ENCODE assay signal across 1 cellular context in genomic region chr4:23891064-23891421, GRCh38.
TF ChIP-seq lines count a peak whose summit lies in the region.

No MANE protein-coding gene starts in this region.

TF ChIP-seq in HepG2, 621 proteins besides CTCF, POLR2A, EP300 and RAD21 (continued from another document and continues in another):
- TF ChIP-seq HMGXB3 (CRISPR knock-in tag; IDR thresholded peaks at IDR 0.05; ENCODE audit: borderline replicate concordance) (no peak; the same call in 1 of the 2 replicates), SKIL (CRISPR knock-in tag; IDR thresholded peaks at IDR 0.05; ENCODE audit: borderline replicate concordance) (no peak), NR0B2 (CRISPR knock-in tag; IDR thresholded peaks at IDR 0.05) (no peak), ZFP62 (CRISPR knock-in tag; IDR thresholded peaks at IDR 0.05) (no peak), MAFK (conservative IDR thresholded peaks at IDR 0.05 in 1 of 2, IDR thresholded peaks at IDR 0.05 in 1 of 2; ENCODE audit: low read length in 2 of 2) (no peak), PITX1 (CRISPR knock-in tag; IDR thresholded peaks at IDR 0.05) (no peak), ZNF558 (CRISPR knock-in tag; IDR thresholded peaks at IDR 0.05; ENCODE audit: borderline replicate concordance) (no peak), PBX2 (CRISPR knock-in tag; IDR thresholded peaks at IDR 0.05) (no peak), RBFOX2 (IDR thresholded peaks at IDR 0.05; ENCODE audit: low read depth, low read length) (no peak), ZNF251 (CRISPR knock-in tag; IDR thresholded peaks at IDR 0.05) (no peak), FOXO4 (CRISPR knock-in tag; conservative IDR thresholded peaks at IDR 0.05) (no peak), ZBTB43 (CRISPR knock-in tag; conservative IDR thresholded peaks at IDR 0.05) (no peak), THAP8 (CRISPR knock-in tag; IDR thresholded peaks at IDR 0.05; ENCODE audit: borderline replicate concordance) (no peak), ARID5B (CRISPR knock-in tag; IDR thresholded peaks at IDR 0.05) (peak; percentile 69), ZNF512B (CRISPR knock-in tag; IDR thresholded peaks at IDR 0.05; ENCODE audit: borderline replicate concordance) (no peak), GABPB1 (CRISPR knock-in tag; IDR thresholded peaks at IDR 0.05) (no peak), SP140L (CRISPR knock-in tag; IDR thresholded peaks at IDR 0.05; ENCODE audit: borderline replicate concordance) (no peak), HDAC2 (CRISPR knock-in tag; IDR thresholded peaks at IDR 0.05) (0 out of 2 replicates have a peak, but pooled peaks have one; percentile 26), RNF219 (CRISPR knock-in tag; IDR thresholded peaks at IDR 0.05) (no peak), RNF2 (conservative IDR thresholded peaks at IDR 0.05; ENCODE audit: low read depth) (no peak), SIX4 (CRISPR knock-in tag; IDR thresholded peaks at IDR 0.05) (peak; percentile 90), DDIT3 (CRISPR knock-in tag; IDR thresholded peaks at IDR 0.05) (no peak), FOXK1 (CRISPR knock-in tag; IDR thresholded peaks at IDR 0.05; ENCODE audit: borderline replicate concordance, low read depth) (0 out of 2 replicates have a peak, but pooled peaks have one; percentile 33), CAMTA2 (CRISPR knock-in tag; IDR thresholded peaks at IDR 0.05; ENCODE audit: borderline replicate concordance) (no peak), GATAD2A (CRISPR knock-in tag; IDR thresholded peaks at IDR 0.05) (peak; percentile 70; the same call in 1 of the 2 replicates), TBX3 (IDR thresholded peaks at IDR 0.05; ENCODE audit: borderline replicate concordance) (no peak), ZNF124 (CRISPR knock-in tag; IDR thresholded peaks at IDR 0.05) (no peak), MAFF (IDR thresholded peaks at IDR 0.05; ENCODE audit: low read depth, low read length) (0 out of 2 replicates have a peak, but pooled peaks have one; percentile 14), ZSCAN20 (CRISPR knock-in tag; IDR thresholded peaks at IDR 0.05; ENCODE audit: borderline replicate concordance) (no peak), SAP130 (CRISPR knock-in tag; IDR thresholded peaks at IDR 0.05; ENCODE audit: low read depth) (peak; percentile 59; the same call in 1 of the 2 replicates), TRIM24 (CRISPR knock-in tag; IDR thresholded peaks at IDR 0.05) (no peak), AGO2 (optimal IDR thresholded peaks at IDR 0.05; ENCODE audit: low read depth, low read length) (no peak), HDAC1 (CRISPR knock-in tag; IDR thresholded peaks at IDR 0.05) (peak; percentile 48; the same call in 1 of the 2 replicates), GFI1 (CRISPR knock-in tag; IDR thresholded peaks at IDR 0.05; ENCODE audit: borderline replicate concordance) (no peak), MBNL3 (CRISPR knock-in tag; conservative IDR thresholded peaks at IDR 0.05) (no peak), RXRA (CRISPR knock-in tag; IDR thresholded peaks at IDR 0.05) (no peak), NR3C1 (CRISPR knock-in tag; IDR thresholded peaks at IDR 0.05) (no peak), ELF1 (CRISPR knock-in tag; IDR thresholded peaks at IDR 0.05) (peak; percentile 83), ZNF746 (CRISPR knock-in tag; IDR thresholded peaks at IDR 0.05) (no peak), BCL6 (CRISPR knock-in tag; IDR thresholded peaks at IDR 0.05) (no peak), TSC22D2 (CRISPR knock-in tag; IDR thresholded peaks at IDR 0.05; ENCODE audit: borderline replicate concordance) (no peak)
